Comparison of ENCODE assay signal across 1 cellular context in the genomic region with DNA sequence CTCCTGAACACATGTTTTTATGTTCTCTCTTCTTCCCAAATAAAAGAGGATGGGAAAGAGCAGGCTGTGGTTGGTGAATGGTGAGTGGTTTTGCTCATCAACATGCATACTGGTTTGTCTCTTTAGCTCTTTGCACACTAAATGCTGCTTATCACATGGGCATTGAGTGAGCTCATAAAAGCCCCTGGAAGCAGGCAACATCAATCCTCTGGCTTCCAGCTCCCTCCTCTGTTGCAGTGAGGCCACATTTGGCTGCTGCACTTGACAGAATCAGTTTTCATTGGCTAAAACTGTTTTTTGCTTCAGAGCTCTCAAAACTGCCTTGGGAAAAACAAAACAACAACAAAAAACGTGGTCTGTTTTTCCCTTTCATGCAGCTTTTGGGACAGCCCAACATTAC.
TF ChIP-seq lines count a peak whose summit lies in the region.

No MANE protein-coding gene starts in this region.

TF ChIP-seq in WTC11, 78 proteins besides CTCF, POLR2A, EP300 and RAD21:
- TF ChIP-seq E2F4 (CRISPR knock-in tag; IDR thresholded peaks at IDR 0.05; ENCODE audit: borderline replicate concordance, low read depth) (no peak), PRRX2 (CRISPR knock-in tag; IDR thresholded peaks at IDR 0.05) (no peak), NR1H2 (CRISPR knock-in tag; IDR thresholded peaks at IDR 0.05) (no peak), SMAD4 (CRISPR knock-in tag; IDR thresholded peaks at IDR 0.05) (no peak), ZNF396 (CRISPR knock-in tag; IDR thresholded peaks at IDR 0.05; ENCODE audit: borderline replicate concordance) (no peak), ZNF423 (CRISPR knock-in tag; IDR thresholded peaks at IDR 0.05) (no peak), FOXK1 (CRISPR knock-in tag; IDR thresholded peaks at IDR 0.05) (no peak), ZNF317 (CRISPR knock-in tag; IDR thresholded peaks at IDR 0.05; ENCODE audit: borderline replicate concordance, low read depth) (no peak), ATF6 (CRISPR knock-in tag; IDR thresholded peaks at IDR 0.05) (no peak), OVOL2 (CRISPR knock-in tag; IDR thresholded peaks at IDR 0.05; ENCODE audit: borderline replicate concordance) (no peak)
- TF ChIP-seq, protein P1, sequence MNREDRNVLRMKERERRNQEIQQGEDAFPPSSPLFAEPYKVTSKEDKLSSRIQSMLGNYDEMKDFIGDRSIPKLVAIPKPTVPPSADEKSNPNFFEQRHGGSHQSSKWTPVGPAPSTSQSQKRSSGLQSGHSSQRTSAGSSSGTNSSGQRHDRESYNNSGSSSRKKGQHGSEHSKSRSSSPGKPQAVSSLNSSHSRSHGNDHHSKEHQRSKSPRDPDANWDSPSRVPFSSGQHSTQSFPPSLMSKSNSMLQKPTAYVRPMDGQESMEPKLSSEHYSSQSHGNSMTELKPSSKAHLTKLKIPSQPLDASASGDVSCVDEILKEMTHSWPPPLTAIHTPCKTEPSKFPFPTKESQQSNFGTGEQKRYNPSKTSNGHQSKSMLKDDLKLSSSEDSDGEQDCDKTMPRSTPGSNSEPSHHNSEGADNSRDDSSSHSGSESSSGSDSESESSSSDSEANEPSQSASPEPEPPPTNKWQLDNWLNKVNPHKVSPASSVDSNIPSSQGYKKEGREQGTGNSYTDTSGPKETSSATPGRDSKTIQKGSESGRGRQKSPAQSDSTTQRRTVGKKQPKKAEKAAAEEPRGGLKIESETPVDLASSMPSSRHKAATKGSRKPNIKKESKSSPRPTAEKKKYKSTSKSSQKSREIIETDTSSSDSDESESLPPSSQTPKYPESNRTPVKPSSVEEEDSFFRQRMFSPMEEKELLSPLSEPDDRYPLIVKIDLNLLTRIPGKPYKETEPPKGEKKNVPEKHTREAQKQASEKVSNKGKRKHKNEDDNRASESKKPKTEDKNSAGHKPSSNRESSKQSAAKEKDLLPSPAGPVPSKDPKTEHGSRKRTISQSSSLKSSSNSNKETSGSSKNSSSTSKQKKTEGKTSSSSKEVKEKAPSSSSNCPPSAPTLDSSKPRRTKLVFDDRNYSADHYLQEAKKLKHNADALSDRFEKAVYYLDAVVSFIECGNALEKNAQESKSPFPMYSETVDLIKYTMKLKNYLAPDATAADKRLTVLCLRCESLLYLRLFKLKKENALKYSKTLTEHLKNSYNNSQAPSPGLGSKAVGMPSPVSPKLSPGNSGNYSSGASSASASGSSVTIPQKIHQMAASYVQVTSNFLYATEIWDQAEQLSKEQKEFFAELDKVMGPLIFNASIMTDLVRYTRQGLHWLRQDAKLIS (CRISPR knock-in tag; IDR thresholded peaks at IDR 0.05; ENCODE audit: borderline replicate concordance) = no peak
- TF ChIP-seq, protein P2, sequence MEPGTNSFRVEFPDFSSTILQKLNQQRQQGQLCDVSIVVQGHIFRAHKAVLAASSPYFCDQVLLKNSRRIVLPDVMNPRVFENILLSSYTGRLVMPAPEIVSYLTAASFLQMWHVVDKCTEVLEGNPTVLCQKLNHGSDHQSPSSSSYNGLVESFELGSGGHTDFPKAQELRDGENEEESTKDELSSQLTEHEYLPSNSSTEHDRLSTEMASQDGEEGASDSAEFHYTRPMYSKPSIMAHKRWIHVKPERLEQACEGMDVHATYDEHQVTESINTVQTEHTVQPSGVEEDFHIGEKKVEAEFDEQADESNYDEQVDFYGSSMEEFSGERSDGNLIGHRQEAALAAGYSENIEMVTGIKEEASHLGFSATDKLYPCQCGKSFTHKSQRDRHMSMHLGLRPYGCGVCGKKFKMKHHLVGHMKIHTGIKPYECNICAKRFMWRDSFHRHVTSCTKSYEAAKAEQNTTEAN (CRISPR knock-in tag; IDR thresholded peaks at IDR 0.05) = no peak
- TF ChIP-seq, protein P3, sequence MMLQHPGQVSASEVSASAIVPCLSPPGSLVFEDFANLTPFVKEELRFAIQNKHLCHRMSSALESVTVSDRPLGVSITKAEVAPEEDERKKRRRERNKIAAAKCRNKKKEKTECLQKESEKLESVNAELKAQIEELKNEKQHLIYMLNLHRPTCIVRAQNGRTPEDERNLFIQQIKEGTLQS (CRISPR knock-in tag; conservative IDR thresholded peaks at IDR 0.05) = no peak
TF ChIP-seq in WTC11: peak in this region for 0.
